Comparison of ENCODE assay signal across 14 cellular contexts in the genomic region with DNA sequence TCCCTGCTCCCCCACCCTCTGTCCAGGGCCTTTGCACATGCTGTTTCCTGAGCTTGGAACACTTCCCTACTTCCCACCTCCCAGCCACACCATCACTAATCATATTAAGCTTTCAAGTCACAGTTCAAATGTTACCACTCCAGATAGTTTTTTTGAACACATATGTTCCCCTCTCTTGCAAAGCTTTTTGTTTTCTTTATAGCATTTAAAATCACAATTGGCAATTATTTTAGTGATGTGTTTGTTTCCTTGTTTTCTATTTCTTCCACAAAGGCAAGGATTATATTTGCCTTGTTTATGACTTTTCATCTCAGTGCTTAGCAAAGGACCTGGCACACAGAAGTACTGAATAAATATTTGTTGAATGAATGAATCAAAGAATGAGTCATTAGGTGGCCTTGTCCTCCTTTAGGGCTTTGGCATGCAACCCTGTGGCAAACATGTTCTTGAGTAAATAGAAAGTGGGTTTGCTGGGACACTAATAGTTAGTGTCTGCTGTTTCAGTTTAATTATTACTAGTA.
DNase-seq lines count a peak whose midpoint lies in the region; ATAC-seq, FAIRE-seq and TF ChIP-seq lines count a peak whose summit lies in the region.
"Had no signal": no experiment of that assay in that cellular context is flagged by ENCODE, and none has a peak within 500 bp of the region (broad histone marks: within the 10 kb centered on the region; RNA-seq: fewer than 3 reads in every experiment).

No MANE protein-coding gene starts in this region.

- H3K27me3 Mint-ChIP-seq in activated T-cell treated with anti-CD3 and anti-CD28 coated beads, Interleukin-2, amount 50 U/mL, for 4 hours (ENCODE audit: low read depth) = no peaks in the 10 kb centered on the region

- H3K4me3 ChIP-seq in pancreas = no peak overlapping the region

- H3K36me3 ChIP-seq in pancreas = no peaks in the 10 kb centered on the region

- no peaks in the 10 kb centered on the region for H3K27me3 ChIP-seq in pancreas

- DNase-seq in DMS153 treated with DMSO at 0.1 percent for 48 hours (lab: John Stamatoyannopoulos, UW; ENCODE audit: unreplicated experiment) (peak; percentile 37), NCI-H2029 treated with DMSO at 0.1 percent for 48 hours (lab: John Stamatoyannopoulos, UW) (peak; percentile 33), pancreas (peak in 4 of 6 donors; percentile 62 to 82 (median 80))
- DNase-seq in activated T-cell treated with anti-CD3 and anti-CD28 coated beads, Interleukin-2, amount 50 U/mL, for 4 hours = no peak
- DNase-seq: activated CD4-positive, alpha-beta T cell treated with anti-CD3 and anti-CD28 coated beads, Interleukin-2, amount 50 U/mL, for 1 hour; central memory CD4-positive, alpha-beta T cell; erythroblast; NCI-H1436; NK-92 treated with Interleukin-12 subunit alpha and Interleukin-12 subunit beta, amount 100 ng/mL, for 24 hours; SW 1271 had no signal

- peak overlapping the region; percentile 46 to 86 (median 72) for H3K27ac ChIP-seq in pancreas

- no peak overlapping the region for H3K4me3 Mint-ChIP-seq in activated T-cell treated with anti-CD3 and anti-CD28 coated beads, Interleukin-2, amount 50 U/mL, for 4 hours

- peaks cover 15% of the 10 kb centered on the region for H3K9me3 Mint-ChIP-seq in activated T-cell treated with anti-CD3 and anti-CD28 coated beads, Interleukin-2, amount 50 U/mL, for 4 hours

- H3K4me1 ChIP-seq in pancreas = peaks cover 47 to 60% (median 49%) of the 10 kb centered on the region in 3 donors

- TF ChIP-seq CTCF in pancreas (IDR thresholded peaks at IDR 0.05) = no peak

- intact Hi-C loops in pancreas (cut with DNase I) = no loop called here

- ATAC-seq in pancreas (peak; percentile 87 to 96 (median 92)), HG02840 (IDR thresholded peaks at IDR 0.05; ENCODE audit: low FRiP score, unreplicated experiment) (no peak), SK-N-SH treated with all-trans-retinoic acid at 6 μM for 48 hours (no peak), HG02938 (IDR thresholded peaks at IDR 0.05; ENCODE audit: unreplicated experiment) (no peak)
- ATAC-seq in activated T-cell treated with anti-CD3 and anti-CD28 coated beads, Interleukin-2, amount 50 U/mL, for 4 hours = no peak

- no peaks in the 10 kb centered on the region for H3K9me3 ChIP-seq in pancreas

- no peaks in the 10 kb centered on the region for H3K36me3 Mint-ChIP-seq in activated T-cell treated with anti-CD3 and anti-CD28 coated beads, Interleukin-2, amount 50 U/mL, for 4 hours (ENCODE audit: insufficient read depth)

- H3K4me1 Mint-ChIP-seq in activated T-cell treated with anti-CD3 and anti-CD28 coated beads, Interleukin-2, amount 50 U/mL, for 4 hours (ENCODE audit: low read depth) = no peaks in the 10 kb centered on the region

- FAIRE-seq in endometrium (lab: Jason Lieb, UNC) (peak; percentile 26), pancreas (lab: Jason Lieb, UNC) (no peak)

TF ChIP-seq in SK-N-SH treated with all-trans-retinoic acid at 6 μM for 48 hours, 23 proteins besides CTCF, POLR2A, EP300 and RAD21:
- TF ChIP-seq ZFP30 (CRISPR knock-in tag; IDR thresholded peaks at IDR 0.05) (no peak), ZC3H10 (CRISPR knock-in tag; IDR thresholded peaks at IDR 0.05) (no peak), GLIS3 (CRISPR knock-in tag; IDR thresholded peaks at IDR 0.05) (no peak), ARNTL (CRISPR knock-in tag; IDR thresholded peaks at IDR 0.05; ENCODE audit: borderline replicate concordance, low read depth) (no peak), ZFP3 (CRISPR knock-in tag; IDR thresholded peaks at IDR 0.05) (no peak), ZNF70 (CRISPR knock-in tag; IDR thresholded peaks at IDR 0.05) (no peak), RARB (CRISPR knock-in tag; IDR thresholded peaks at IDR 0.05) (no peak), ISL1 (CRISPR knock-in tag; IDR thresholded peaks at IDR 0.05) (no peak), ZNF8 (CRISPR knock-in tag; IDR thresholded peaks at IDR 0.05) (no peak), ZNF565 (CRISPR knock-in tag; conservative IDR thresholded peaks at IDR 0.05; ENCODE audit: low read depth) (no peak), TOX (CRISPR knock-in tag; IDR thresholded peaks at IDR 0.05; ENCODE audit: borderline replicate concordance) (no peak), SNAI2 (CRISPR knock-in tag; IDR thresholded peaks at IDR 0.05) (no peak), CSDC2 (CRISPR knock-in tag; IDR thresholded peaks at IDR 0.05) (no peak), TCF4 (CRISPR knock-in tag; IDR thresholded peaks at IDR 0.05; ENCODE audit: borderline replicate concordance) (no peak), BACH2 (CRISPR knock-in tag; IDR thresholded peaks at IDR 0.05; ENCODE audit: borderline replicate concordance) (no peak), ESRRG (CRISPR knock-in tag; IDR thresholded peaks at IDR 0.05) (no peak), OSR1 (CRISPR knock-in tag; IDR thresholded peaks at IDR 0.05) (no peak)
- TF ChIP-seq, protein P1, sequence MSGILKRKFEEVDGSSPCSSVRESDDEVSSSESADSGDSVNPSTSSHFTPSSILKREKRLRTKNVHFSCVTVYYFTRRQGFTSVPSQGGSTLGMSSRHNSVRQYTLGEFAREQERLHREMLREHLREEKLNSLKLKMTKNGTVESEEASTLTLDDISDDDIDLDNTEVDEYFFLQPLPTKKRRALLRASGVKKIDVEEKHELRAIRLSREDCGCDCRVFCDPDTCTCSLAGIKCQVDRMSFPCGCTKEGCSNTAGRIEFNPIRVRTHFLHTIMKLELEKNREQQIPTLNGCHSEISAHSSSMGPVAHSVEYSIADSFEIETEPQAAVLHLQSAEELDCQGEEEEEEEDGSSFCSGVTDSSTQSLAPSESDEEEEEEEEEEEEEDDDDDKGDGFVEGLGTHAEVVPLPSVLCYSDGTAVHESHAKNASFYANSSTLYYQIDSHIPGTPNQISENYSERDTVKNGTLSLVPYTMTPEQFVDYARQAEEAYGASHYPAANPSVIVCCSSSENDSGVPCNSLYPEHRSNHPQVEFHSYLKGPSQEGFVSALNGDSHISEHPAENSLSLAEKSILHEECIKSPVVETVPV (CRISPR knock-in tag; IDR thresholded peaks at IDR 0.05) = no peak
- TF ChIP-seq, protein P2, sequence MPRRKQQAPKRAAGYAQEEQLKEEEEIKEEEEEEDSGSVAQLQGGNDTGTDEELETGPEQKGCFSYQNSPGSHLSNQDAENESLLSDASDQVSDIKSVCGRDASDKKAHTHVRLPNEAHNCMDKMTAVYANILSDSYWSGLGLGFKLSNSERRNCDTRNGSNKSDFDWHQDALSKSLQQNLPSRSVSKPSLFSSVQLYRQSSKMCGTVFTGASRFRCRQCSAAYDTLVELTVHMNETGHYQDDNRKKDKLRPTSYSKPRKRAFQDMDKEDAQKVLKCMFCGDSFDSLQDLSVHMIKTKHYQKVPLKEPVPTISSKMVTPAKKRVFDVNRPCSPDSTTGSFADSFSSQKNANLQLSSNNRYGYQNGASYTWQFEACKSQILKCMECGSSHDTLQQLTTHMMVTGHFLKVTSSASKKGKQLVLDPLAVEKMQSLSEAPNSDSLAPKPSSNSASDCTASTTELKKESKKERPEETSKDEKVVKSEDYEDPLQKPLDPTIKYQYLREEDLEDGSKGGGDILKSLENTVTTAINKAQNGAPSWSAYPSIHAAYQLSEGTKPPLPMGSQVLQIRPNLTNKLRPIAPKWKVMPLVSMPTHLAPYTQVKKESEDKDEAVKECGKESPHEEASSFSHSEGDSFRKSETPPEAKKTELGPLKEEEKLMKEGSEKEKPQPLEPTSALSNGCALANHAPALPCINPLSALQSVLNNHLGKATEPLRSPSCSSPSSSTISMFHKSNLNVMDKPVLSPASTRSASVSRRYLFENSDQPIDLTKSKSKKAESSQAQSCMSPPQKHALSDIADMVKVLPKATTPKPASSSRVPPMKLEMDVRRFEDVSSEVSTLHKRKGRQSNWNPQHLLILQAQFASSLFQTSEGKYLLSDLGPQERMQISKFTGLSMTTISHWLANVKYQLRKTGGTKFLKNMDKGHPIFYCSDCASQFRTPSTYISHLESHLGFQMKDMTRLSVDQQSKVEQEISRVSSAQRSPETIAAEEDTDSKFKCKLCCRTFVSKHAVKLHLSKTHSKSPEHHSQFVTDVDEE (CRISPR knock-in tag; IDR thresholded peaks at IDR 0.05) = no peak
- TF ChIP-seq, protein P3, sequence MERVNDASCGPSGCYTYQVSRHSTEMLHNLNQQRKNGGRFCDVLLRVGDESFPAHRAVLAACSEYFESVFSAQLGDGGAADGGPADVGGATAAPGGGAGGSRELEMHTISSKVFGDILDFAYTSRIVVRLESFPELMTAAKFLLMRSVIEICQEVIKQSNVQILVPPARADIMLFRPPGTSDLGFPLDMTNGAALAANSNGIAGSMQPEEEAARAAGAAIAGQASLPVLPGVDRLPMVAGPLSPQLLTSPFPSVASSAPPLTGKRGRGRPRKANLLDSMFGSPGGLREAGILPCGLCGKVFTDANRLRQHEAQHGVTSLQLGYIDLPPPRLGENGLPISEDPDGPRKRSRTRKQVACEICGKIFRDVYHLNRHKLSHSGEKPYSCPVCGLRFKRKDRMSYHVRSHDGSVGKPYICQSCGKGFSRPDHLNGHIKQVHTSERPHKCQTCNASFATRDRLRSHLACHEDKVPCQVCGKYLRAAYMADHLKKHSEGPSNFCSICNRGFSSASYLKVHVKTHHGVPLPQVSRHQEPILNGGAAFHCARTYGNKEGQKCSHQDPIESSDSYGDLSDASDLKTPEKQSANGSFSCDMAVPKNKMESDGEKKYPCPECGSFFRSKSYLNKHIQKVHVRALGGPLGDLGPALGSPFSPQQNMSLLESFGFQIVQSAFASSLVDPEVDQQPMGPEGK (CRISPR knock-in tag; IDR thresholded peaks at IDR 0.05; ENCODE audit: borderline replicate concordance) = no peak

Comparison
In these comparisons a context has a peak if more than half of its experiments do, and no peak if none do; other contexts are left out.
1. ATAC-seq: peak in pancreas (4 of 4); none in HG02840 (single experiment), SK-N-SH treated with all-trans-retinoic acid at 6 μM for 48 hours (single experiment), HG02938 (single experiment) and activated T-cell treated with anti-CD3 and anti-CD28 coated beads, Interleukin-2, amount 50 U/mL, for 4 hours (0 of 2).